Comparison of ENCODE assay signal across 15 cellular contexts in the genomic region with DNA sequence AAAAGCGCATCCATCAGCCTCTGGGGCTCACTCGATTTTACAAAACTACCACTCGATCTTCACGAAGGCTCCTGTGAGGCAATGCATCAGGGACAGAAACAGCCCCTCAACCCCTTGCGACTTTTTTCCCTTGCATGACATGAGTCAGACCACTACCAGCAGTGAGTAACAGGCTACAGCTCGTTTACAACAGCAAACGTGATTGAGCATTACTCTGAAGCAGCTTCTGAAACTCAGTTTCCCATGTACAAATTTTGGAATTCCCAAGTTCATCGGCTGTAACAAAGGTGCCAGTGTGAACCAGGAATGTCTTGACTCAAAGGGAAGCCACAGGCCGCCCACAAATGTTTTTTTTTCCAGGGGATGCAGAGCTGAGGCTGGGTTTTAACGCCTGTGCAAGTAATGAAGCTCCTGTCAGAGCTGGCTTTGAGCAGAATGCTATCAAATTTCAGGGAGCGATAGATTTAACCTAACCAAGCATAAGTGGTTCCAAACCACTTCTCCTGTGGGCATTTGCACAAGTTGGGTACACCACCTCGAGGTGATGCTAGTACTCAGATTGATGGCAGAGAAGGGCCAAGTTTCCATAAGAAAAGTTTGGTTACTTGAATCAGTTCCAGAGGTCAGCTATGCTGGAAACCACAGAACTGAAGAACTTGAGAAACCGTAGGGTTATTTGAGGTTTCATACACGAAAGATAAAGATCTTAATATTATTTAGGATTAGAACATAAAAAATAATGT.
A peak's percentile ranks its signal among the peaks of the same experiment; 100 is the strongest.
DNase-seq lines count a peak whose midpoint lies in the region; FAIRE-seq and TF ChIP-seq lines count a peak whose summit lies in the region.
"Had no signal": no experiment of that assay in that cellular context is flagged by ENCODE, and none has a peak within 500 bp of the region (broad histone marks: within the 10 kb centered on the region; RNA-seq: fewer than 3 reads in every experiment).

No MANE protein-coding gene starts in this region.

- no peak overlapping the region for H3K4me3 Mint-ChIP-seq in activated T-cell treated with anti-CD3 and anti-CD28 coated beads, Interleukin-2, amount 50 U/mL, for 24 hours
- H3K4me3 Mint-ChIP-seq: activated CD4-positive, alpha-beta memory T cell treated with anti-CD3 and anti-CD28 coated beads, Interleukin-2, amount 10 ng/mL, durations not matched to agents 7 days and 5 days; activated T-helper 1 cell treated with anti-CD3 and anti-CD28 coated beads, Interleukin-12 subunit alpha, Interleukin-12 subunit beta, Interleukin-2, Interleukin-4 antibody, amounts not matched to agents 30 ng/mL and 10 ng/mL and 1 ng/mL, durations not matched to agents 14 hours and 24 hours and 36 hours had no signal

- H3K4me1 Mint-ChIP-seq in activated T-cell treated with anti-CD3 and anti-CD28 coated beads, Interleukin-2, amount 50 U/mL, for 24 hours (ENCODE audit: low read depth): no peaks in the 10 kb centered on the region
- H3K4me1 Mint-ChIP-seq: activated CD4-positive, alpha-beta memory T cell treated with anti-CD3 and anti-CD28 coated beads, Interleukin-2, amount 10 ng/mL, durations not matched to agents 7 days and 5 days had no signal

- peaks cover 13% of the 10 kb centered on the region for H3K4me1 ChIP-seq in neuron (ENCODE audit: insufficient read depth, low read length)
- no peaks in the 10 kb centered on the region for H3K4me1 ChIP-seq in Peyer's patch
- H3K4me1 ChIP-seq: heart right ventricle had no signal

- H3K9me3 ChIP-seq in neuron (ENCODE audit: low read length) (no peaks in the 10 kb centered on the region), Peyer's patch (peaks cover 0 to 7% (median 0%) of the 10 kb centered on the region in 4 donors)
- H3K9me3 ChIP-seq: heart right ventricle had no signal

- H3K27me3 ChIP-seq in neuron (ENCODE audit: insufficient read depth, low read length) (no peaks in the 10 kb centered on the region), Peyer's patch (no peaks in the 10 kb centered on the region)
- H3K27me3 ChIP-seq: heart right ventricle had no signal

- peak overlapping the region; percentile 11 for H3K4me3 ChIP-seq in neuron (ENCODE audit: low read length)
- H3K4me3 ChIP-seq in Peyer's patch: no peak overlapping the region
- H3K4me3 ChIP-seq: coronary artery, heart right ventricle had no signal

- H3K27me3 Mint-ChIP-seq in activated T-cell treated with anti-CD3 and anti-CD28 coated beads, Interleukin-2, amount 50 U/mL, for 24 hours: no peaks in the 10 kb centered on the region
- H3K27me3 Mint-ChIP-seq: activated CD4-positive, alpha-beta memory T cell treated with anti-CD3 and anti-CD28 coated beads, Interleukin-2, amount 10 ng/mL, durations not matched to agents 7 days and 5 days had no signal

- H3K36me3 Mint-ChIP-seq in activated T-cell treated with anti-CD3 and anti-CD28 coated beads, Interleukin-2, amount 50 U/mL, for 24 hours (ENCODE audit: low read depth): no peaks in the 10 kb centered on the region

- no peak overlapping the region for H3K27ac ChIP-seq in epithelial cell of prostate
- no peak overlapping the region for H3K27ac ChIP-seq in Peyer's patch
- H3K27ac ChIP-seq: coronary artery, heart right ventricle had no signal

- H3K36me3 ChIP-seq in neuron (ENCODE audit: insufficient read depth, low read length) (no peaks in the 10 kb centered on the region), Peyer's patch (no peaks in the 10 kb centered on the region)
- H3K36me3 ChIP-seq: heart right ventricle had no signal

- no peak for FAIRE-seq in RCC 7860 (lab: Jason Lieb, UNC)
- FAIRE-seq: GM18507, kidney had no signal

- H3K27ac Mint-ChIP-seq in activated T-cell treated with anti-CD3 and anti-CD28 coated beads, Interleukin-2, amount 50 U/mL, for 24 hours: no peak overlapping the region
- H3K27ac Mint-ChIP-seq: activated CD4-positive, alpha-beta memory T cell treated with anti-CD3 and anti-CD28 coated beads, Interleukin-2, amount 10 ng/mL, durations not matched to agents 7 days and 5 days; activated T-helper 1 cell treated with anti-CD3 and anti-CD28 coated beads, Interleukin-12 subunit alpha, Interleukin-12 subunit beta, Interleukin-2, Interleukin-4 antibody, amounts not matched to agents 30 ng/mL and 10 ng/mL and 1 ng/mL, durations not matched to agents 14 hours and 24 hours and 36 hours had no signal

- TF ChIP-seq CTCF in Peyer's patch (IDR thresholded peaks at IDR 0.05): no peak

- DNase-seq in H4 (ENCODE audit: low spot score) (peak; percentile 47), RCC 7860 (ENCODE audit: low spot score) (peak; percentile 81), epithelial cell of prostate (ENCODE audit: low read depth, low spot score) (peak; percentile 2), NCI-H1930 (lab: John Stamatoyannopoulos, UW) (no peak), Peyer's patch (no peak), NCI-H69 (lab: John Stamatoyannopoulos, UW) (no peak)
- DNase-seq in activated T-cell treated with anti-CD3 and anti-CD28 coated beads, Interleukin-2, amount 50 U/mL, for 24 hours: no peak
- DNase-seq: activated CD4-positive, alpha-beta memory T cell treated with anti-CD3 and anti-CD28 coated beads, Interleukin-2, amount 10 ng/mL, durations not matched to agents 7 days and 5 days; heart right ventricle; kidney; NCI-H345 had no signal

- no peaks in the 10 kb centered on the region for H3K9me3 Mint-ChIP-seq in activated T-cell treated with anti-CD3 and anti-CD28 coated beads, Interleukin-2, amount 50 U/mL, for 24 hours
- H3K9me3 Mint-ChIP-seq: activated CD4-positive, alpha-beta memory T cell treated with anti-CD3 and anti-CD28 coated beads, Interleukin-2, amount 10 ng/mL, durations not matched to agents 7 days and 5 days; activated T-helper 1 cell treated with anti-CD3 and anti-CD28 coated beads, Interleukin-12 subunit alpha, Interleukin-12 subunit beta, Interleukin-2, Interleukin-4 antibody, amounts not matched to agents 30 ng/mL and 10 ng/mL and 1 ng/mL, durations not matched to agents 14 hours and 24 hours and 36 hours had no signal

- TF ChIP-seq POLR2A in Peyer's patch (IDR thresholded peaks at IDR 0.05): no peak

- H2AFZ ChIP-seq in neuron (ENCODE audit: low read depth, low read length): no peak overlapping the region

Comparison
In these comparisons a context has a peak if more than half of its experiments do, and no peak if none do; other contexts are left out.
1. DNase-seq: peak in H4 (single experiment), RCC 7860 (single experiment) and epithelial cell of prostate (single experiment); none in NCI-H1930 (0 of 2), Peyer's patch (0 of 3), NCI-H69 (single experiment) and activated T-cell treated with anti-CD3 and anti-CD28 coated beads, Interleukin-2, amount 50 U/mL, for 24 hours (single experiment).